8 cellular contexts compared by ENCODE assay signal in the genomic region with DNA sequence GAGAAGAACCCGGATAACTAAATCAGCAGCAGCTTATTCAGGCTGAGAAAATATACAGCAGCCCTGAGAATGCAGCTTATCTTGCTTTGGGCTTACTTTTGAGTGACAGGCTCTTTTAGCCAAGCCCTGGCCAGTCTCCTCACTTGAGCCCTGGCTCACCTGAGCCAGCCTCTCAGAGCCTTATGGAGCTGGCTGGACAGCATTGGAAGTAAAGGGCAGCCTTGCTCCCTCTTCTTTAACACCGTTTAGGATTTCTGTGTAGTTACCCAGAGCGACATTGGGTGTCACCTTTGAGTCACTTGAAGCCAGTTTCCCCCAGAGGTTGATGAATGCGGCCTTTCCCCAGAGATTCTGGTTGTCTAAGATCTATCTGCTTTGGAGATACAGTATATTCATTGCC. TPM values are rescaled to one million over a fixed set of nuclear protein-coding genes. Genes with fewer than 3 reads are reported as not detected.
A peak's percentile ranks its signal among the peaks of the same experiment; 100 is the strongest.
DNase-seq lines count a peak whose midpoint lies in the region; ATAC-seq, FAIRE-seq and TF ChIP-seq lines count a peak whose summit lies in the region.

No MANE protein-coding gene starts in this region.

- no peak overlapping the region for H3K9ac ChIP-seq in GM12878 (ENCODE audit: control insufficient read depth, insufficient read depth, low read length)

- no peak overlapping the region for H3K27ac ChIP-seq in right atrium auricular region
- no peak overlapping the region for H3K27ac ChIP-seq in GM12878 (ENCODE audit: control insufficient read depth, insufficient read depth)
- H3K27ac ChIP-seq in tibial nerve = no peak overlapping the region

- H3K4me1 ChIP-seq in right atrium auricular region = no peaks in the 10 kb centered on the region
- H3K4me1 ChIP-seq in GM12878 (ENCODE audit: control insufficient read depth, insufficient read depth, low read length) = peaks cover 9% of the 10 kb centered on the region
- no peaks in the 10 kb centered on the region for H3K4me1 ChIP-seq in tibial nerve

- H3K4me2 ChIP-seq in GM12878 (ENCODE audit: control insufficient read depth, insufficient read depth) = no peak overlapping the region

- CTCF ChIA-PET in GM12878 (lab: Yijun Ruan, JAX) = interaction anchor here (0.7 to 2.6 kb wide), 20 partner anchors 10 to 146 kb away, joined by 3 to 85 read pairs (median 6); a partner anchor contains a TSS

- POLR2A ChIA-PET in GM12878 (lab: Charles Lee) = interaction anchor here (0.6 to 1.3 kb wide), 8 partner anchors 9 to 233 kb away, joined by 3 to 6 read pairs (median 4); a partner anchor contains a TSS

- ATAC-seq in Right ventricle myocardium superior (ENCODE audit: poor library complexity) (peak; percentile 88), HG02943 (IDR thresholded peaks at IDR 0.05; ENCODE audit: low read depth, unreplicated experiment) (peak; percentile 83), GM12878 (peak; percentile 99), GM18519 (IDR thresholded peaks at IDR 0.05; ENCODE audit: low FRiP score, unreplicated experiment) (no peak)

- peak; percentile 97 for FAIRE-seq in GM12878 (lab: Jason Lieb, UNC)

- no TSS peak for BruUV-seq in GM12878 (replicated peaks; lab: Mats Ljungman, UMichigan)

- 28% methylated on average over 4 of the region's 4 CpGs for WGBS in GM12878 (ENCODE audit: insufficient coverage, insufficient replicate concordance, low lambda C conversion rate, missing lambda C conversion rate)
- WGBS in tibial nerve, 2 donors = 17 to 19% methylated on average over 4 of the region's 4 CpGs

- H4K20me1 ChIP-seq in GM12878 (ENCODE audit: control insufficient read depth, insufficient read depth) = no peaks in the 10 kb centered on the region

- no peaks in the 10 kb centered on the region for H3K79me2 ChIP-seq in GM12878 (ENCODE audit: control insufficient read depth, insufficient read depth, low read length)

- H3K9me3 ChIP-seq in right atrium auricular region = no peaks in the 10 kb centered on the region
- no peaks in the 10 kb centered on the region for H3K9me3 ChIP-seq in GM12878 (replicated peaks; ENCODE audit: control insufficient read depth, insufficient read depth, low read length)
- H3K9me3 ChIP-seq in tibial nerve = no peaks in the 10 kb centered on the region

- TF ChIP-seq CTCF in right atrium auricular region (IDR thresholded peaks at IDR 0.05) (peak in 1 of 2 donors; percentile 56), GM12878 (IDR thresholded peaks at IDR 0.05 in 2 of 3, conservative IDR thresholded peaks at IDR 0.05 in 1 of 3; ENCODE audit: control insufficient read depth in 2 of 3, extremely low read depth in 1 of 3, insufficient read depth in 1 of 3, low read depth in 3 of 3, low read length in 3 of 3) (peak; percentile 73 to 82 (median 75)), tibial nerve (IDR thresholded peaks at IDR 0.05) (peak in 3 of 5 experiments; percentile 22 to 44 (median 25))

- DNase-seq in Right ventricle myocardium superior (no peak), right atrium auricular region (ENCODE audit: low spot score) (no peak), NCI-H69 (lab: John Stamatoyannopoulos, UW) (peak; percentile 78), GM12878 (ENCODE audit: low read depth, low spot score) (no peak), iris pigment epithelial cell (ENCODE audit: low read depth) (peak; percentile 44), tibial nerve (ENCODE audit: low spot score in 2 of 2) (peak in 1 of 2 donors; percentile 11)

- H2AFZ ChIP-seq in GM12878 (ENCODE audit: control insufficient read depth, low read depth, low read length) = no peak overlapping the region

- H3K36me3 ChIP-seq in right atrium auricular region (no peaks in the 10 kb centered on the region), GM12878 (ENCODE audit: control insufficient read depth in 2 of 2, insufficient read depth in 2 of 2, low read length in 1 of 2) (no peaks in the 10 kb centered on the region), tibial nerve (no peaks in the 10 kb centered on the region)

- TF ChIP-seq POLR2A in GM12878 (IDR thresholded peaks at IDR 0.05; ENCODE audit: low read depth, low read length) (no peak), tibial nerve (IDR thresholded peaks at IDR 0.05) (no peak)

- SMC1A ChIA-PET in GM12878 (lab: Charles Lee; ENCODE audit: uncharacterized antibody, unreplicated experiment) = interaction anchor here (0.7 to 2.4 kb wide), 24 partner anchors 10 to 146 kb away, joined by 3 to 61 read pairs (median 4); a partner anchor contains a TSS

- peak; percentile 97 for TF ChIP-seq RAD21 in GM12878 (IDR thresholded peaks at IDR 0.05; ENCODE audit: insufficient read depth, low read depth, low read length)

- TF ChIP-seq EP300 in GM12878 (IDR thresholded peaks at IDR 0.05; ENCODE audit: borderline replicate concordance in 1 of 2, control insufficient read depth in 1 of 2, low read depth in 2 of 2, low read length in 2 of 2) (no peak), tibial nerve (IDR thresholded peaks at IDR 0.05) (no peak)

- in situ Hi-C loops in GM12878 (cut with MboI) = loop anchor here (5.0 kb wide), 1 partner anchor 118 kb away; no protein-coding TSS in a partner anchor

- no peaks in the 10 kb centered on the region for H3K27me3 ChIP-seq in right atrium auricular region
- no peaks in the 10 kb centered on the region for H3K27me3 ChIP-seq in GM12878 (replicated peaks in 1 of 2; ENCODE audit: control insufficient read depth in 2 of 2, insufficient read depth in 2 of 2, low read length in 1 of 2)
- no peaks in the 10 kb centered on the region for H3K27me3 ChIP-seq in tibial nerve

- RAD21 ChIA-PET in GM12878 (lab: Charles Lee; ENCODE audit: unreplicated experiment) = interaction anchor here (0.5 to 2.4 kb wide), 19 partner anchors 9 to 149 kb away, joined by 3 to 68 read pairs (median 4); a partner anchor contains a TSS

- intact Hi-C loops in Right ventricle myocardium superior (cut with DNase I) (loop anchor here (5.0 kb wide), 1 partner anchor 118 kb away; no protein-coding TSS in a partner anchor), GM12878 (cut with micrococcal nuclease; ENCODE audit: unreplicated experiment) (loop anchor here (1.0 kb wide), 2 partner anchors 29 to 119 kb away; no protein-coding TSS in a partner anchor)

- H3K4me3 ChIP-seq in right atrium auricular region = no peak overlapping the region
- H3K4me3 ChIP-seq in GM12878 = no peak overlapping the region
- no peak overlapping the region for H3K4me3 ChIP-seq in tibial nerve

RNA-seq across cellular contexts. Expression of a gene that starts 7.7 kb away (rescaled TPM):
- total RNA-seq in Right ventricle myocardium superior (1.6 TPM), right atrium auricular region (1 to 10 TPM in 1 of 2 donors, not detected in 1; 3.0 TPM), GM12878 (2014; rRNA removed) (5.0 and 10.7 TPM in 2 replicates), GM12878 (2014; rRNA removed; fragmentation: Illumina TruSeq; extraction: Trizol) (7.4 and 9.7 TPM in 2 replicates), GM12878 (2021) (9.1 and 13.2 TPM in 2 replicates), tibial nerve (10 to 100 TPM in 1 of 4 donors, 1 to 10 TPM in 3; 6.8 to 12.6 (median 8.3) TPM)
- 80.1 and 96.1 TPM in 2 replicates for total RNA-seq in GM12878 (2013; cell fraction: nucleolus; rRNA removed)
- 16.0 TPM for polyA plus RNA-seq in GM12878 (2011; ENCODE audit: low read depth)
- polyA plus RNA-seq in GM12878 (2011; rRNA removed) (29.3 and 33.0 TPM in 2 replicates), GM12878 (2014; fragmentation: Illumina TruSeq; extraction: Trizol) (14.3 and 19.0 TPM in 2 replicates), GM12878 (2014; fragmentation: Nextera tagmentation; extraction: Ambion mirVana) (1 to 10 TPM; 1.9 to 4.0 TPM), GM12878 (2014; rRNA removed) (12.1 TPM in 2 replicates), GM12878 (2016; fragmentation: Nextera tagmentation; extraction: Ambion mirVana) (10 to 100 TPM; 10.1 to 11.5 TPM)
- polyA plus RNA-seq in GM12878 (2011; cell fraction: cytosol; rRNA removed) = 17.7 and 24.5 TPM in 2 replicates
- polyA plus RNA-seq in GM12878 (2011; cell fraction: nucleus; rRNA removed) = 53.4 and 54.7 TPM in 2 replicates
- polyA plus RNA-seq in GM12878 (2012) = 10.3 and 11.0 TPM in 2 replicates
- 17.8 and 30.4 TPM in 2 replicates for polyA minus RNA-seq in GM12878 (2011; rRNA and poly(A)+ RNA removed)
- 3.9 and 10.7 TPM in 2 replicates for polyA minus RNA-seq in GM12878 (2011; cell fraction: cytosol; rRNA and poly(A)+ RNA removed)
- 9.4 and 28.2 TPM in 2 replicates for polyA minus RNA-seq in GM12878 (2011; cell fraction: nucleus; rRNA and poly(A)+ RNA removed)

RNA-seq across cellular contexts. Expression of a gene that starts 15.5 kb away (rescaled TPM):
- total RNA-seq in Right ventricle myocardium superior (not detected), right atrium auricular region (not detected), GM12878 (2014; rRNA removed) (149 and 170 TPM in 2 replicates), GM12878 (2014; rRNA removed; fragmentation: Illumina TruSeq; extraction: Trizol) (129 and 130 TPM in 2 replicates), GM12878 (2021) (92.4 and 106 TPM in 2 replicates), tibial nerve (not detected)
- total RNA-seq in GM12878 (2013; cell fraction: nucleolus; rRNA removed) = 116 and 120 TPM in 2 replicates
- polyA plus RNA-seq in GM12878 (2011; ENCODE audit: low read depth) = 174 TPM
- polyA plus RNA-seq in GM12878 (2011; rRNA removed) (296 and 352 TPM in 2 replicates), GM12878 (2014; fragmentation: Illumina TruSeq; extraction: Trizol) (132 and 138 TPM in 2 replicates), GM12878 (2014; fragmentation: Nextera tagmentation; extraction: Ambion mirVana) (100 to 1,000 TPM; 453 to 461 TPM), GM12878 (2014; rRNA removed) (107 and 114 TPM in 2 replicates), GM12878 (2016; fragmentation: Nextera tagmentation; extraction: Ambion mirVana) (100 to 1,000 TPM; 209 to 213 TPM)
- polyA plus RNA-seq in GM12878 (2011; cell fraction: cytosol; rRNA removed) = 150 and 165 TPM in 2 replicates
- 88.9 and 125 TPM in 2 replicates for polyA plus RNA-seq in GM12878 (2011; cell fraction: nucleus; rRNA removed)
- 119 and 154 TPM in 2 replicates for polyA plus RNA-seq in GM12878 (2012)
- polyA minus RNA-seq in GM12878 (2011; rRNA and poly(A)+ RNA removed) = 183 and 214 TPM in 2 replicates
- 59.7 and 61.1 TPM in 2 replicates for polyA minus RNA-seq in GM12878 (2011; cell fraction: cytosol; rRNA and poly(A)+ RNA removed)
- 100 and 138 TPM in 2 replicates for polyA minus RNA-seq in GM12878 (2011; cell fraction: nucleus; rRNA and poly(A)+ RNA removed)

RNA-seq across cellular contexts. Expression of a gene that starts 27.0 kb away (rescaled TPM):
- total RNA-seq in Right ventricle myocardium superior = 16.5 TPM
- 10 to 100 TPM in 1 of 2 donors, 1 to 10 TPM in 1; 7.6 to 11.6 TPM for total RNA-seq in right atrium auricular region
- total RNA-seq in GM12878 (2013; cell fraction: nucleolus; rRNA removed) = 736 and 739 TPM in 2 replicates
- 22.0 and 24.2 TPM in 2 replicates for total RNA-seq in GM12878 (2014; rRNA removed)
- total RNA-seq in GM12878 (2014; rRNA removed; fragmentation: Illumina TruSeq; extraction: Trizol) = 20.3 and 21.5 TPM in 2 replicates
- 62.4 and 68.3 TPM in 2 replicates for total RNA-seq in GM12878 (2021)
- polyA plus RNA-seq in GM12878 (2011; ENCODE audit: low read depth) = 12.9 TPM
- polyA plus RNA-seq in GM12878 (2011; rRNA removed) = 26.7 and 38.7 TPM in 2 replicates
- polyA plus RNA-seq in GM12878 (2011; cell fraction: cytosol; rRNA removed) = 32.5 and 36.2 TPM in 2 replicates
- 46.6 and 54.8 TPM in 2 replicates for polyA plus RNA-seq in GM12878 (2011; cell fraction: nucleus; rRNA removed)
- polyA plus RNA-seq in GM12878 (2012) = 18.4 and 20.3 TPM in 2 replicates
- 21.0 and 24.4 TPM in 2 replicates for polyA plus RNA-seq in GM12878 (2014; fragmentation: Illumina TruSeq; extraction: Trizol)
- 10 to 100 TPM in 1 of 2 experiments, 1 to 10 TPM in 1; 6.8 to 44.0 TPM for polyA plus RNA-seq in GM12878 (2014; fragmentation: Nextera tagmentation; extraction: Ambion mirVana)
- 19.3 and 24.1 TPM in 2 replicates for polyA plus RNA-seq in GM12878 (2014; rRNA removed)
- polyA plus RNA-seq in GM12878 (2016; fragmentation: Nextera tagmentation; extraction: Ambion mirVana) = 10 to 100 TPM; 54.6 to 68.3 TPM
- 205 and 208 TPM in 2 replicates for polyA minus RNA-seq in GM12878 (2011; rRNA and poly(A)+ RNA removed)
- 24.7 and 27.9 TPM in 2 replicates for polyA minus RNA-seq in GM12878 (2011; cell fraction: cytosol; rRNA and poly(A)+ RNA removed)
- polyA minus RNA-seq in GM12878 (2011; cell fraction: nucleus; rRNA and poly(A)+ RNA removed) = 148 and 216 TPM in 2 replicates
- 10 to 100 TPM; 23.9 to 45.7 (median 36.1) TPM for total RNA-seq in tibial nerve

RNA-seq across cellular contexts. Expression of a gene that starts 33.8 kb away (rescaled TPM):
- 88.3 TPM for total RNA-seq in Right ventricle myocardium superior
- 10 to 100 TPM; 59.5 to 62.7 TPM for total RNA-seq in right atrium auricular region
- 62.3 and 66.6 TPM in 2 replicates for total RNA-seq in GM12878 (2013; cell fraction: nucleolus; rRNA removed)
- 61.3 and 75.8 TPM in 2 replicates for total RNA-seq in GM12878 (2014; rRNA removed)
- total RNA-seq in GM12878 (2014; rRNA removed; fragmentation: Illumina TruSeq; extraction: Trizol) = 92.3 and 95.8 TPM in 2 replicates
- total RNA-seq in GM12878 (2021) = 138 and 142 TPM in 2 replicates
- 59.0 TPM for polyA plus RNA-seq in GM12878 (2011; ENCODE audit: low read depth)
- polyA plus RNA-seq in GM12878 (2011; rRNA removed) = 104 and 122 TPM in 2 replicates
- polyA plus RNA-seq in GM12878 (2011; cell fraction: cytosol; rRNA removed) = 38.7 and 56.1 TPM in 2 replicates
- polyA plus RNA-seq in GM12878 (2011; cell fraction: nucleus; rRNA removed) = 44.4 and 59.9 TPM in 2 replicates
- 54.6 and 79.2 TPM in 2 replicates for polyA plus RNA-seq in GM12878 (2012)
- 168 and 192 TPM in 2 replicates for polyA plus RNA-seq in GM12878 (2014; fragmentation: Illumina TruSeq; extraction: Trizol)
- polyA plus RNA-seq in GM12878 (2014; fragmentation: Nextera tagmentation; extraction: Ambion mirVana) = 10 to 100 TPM; 46.7 to 63.5 TPM
- polyA plus RNA-seq in GM12878 (2014; rRNA removed) = 69.6 and 72.2 TPM in 2 replicates
- polyA plus RNA-seq in GM12878 (2016; fragmentation: Nextera tagmentation; extraction: Ambion mirVana) = 100 to 1,000 TPM; 139 to 181 TPM
- 42.9 and 84.4 TPM in 2 replicates for polyA minus RNA-seq in GM12878 (2011; rRNA and poly(A)+ RNA removed)
- 34.7 and 61.5 TPM in 2 replicates for polyA minus RNA-seq in GM12878 (2011; cell fraction: cytosol; rRNA and poly(A)+ RNA removed)
- 12.0 and 17.7 TPM in 2 replicates for polyA minus RNA-seq in GM12878 (2011; cell fraction: nucleus; rRNA and poly(A)+ RNA removed)
- total RNA-seq in tibial nerve = 10 to 100 TPM; 43.2 to 49.8 (median 46.2) TPM

Comparison
In these comparisons a context has a peak if more than half of its experiments do, and no peak if none do; other contexts are left out.
1. DNase-seq: peak in NCI-H69 (single experiment) and iris pigment epithelial cell (single experiment); none in Right ventricle myocardium superior (single experiment), right atrium auricular region (single experiment) and GM12878 (single experiment).
2. RNA of a gene that starts 15.5 kb away (total RNA-seq): 92.4 to 170 TPM in GM12878; not detected in tibial nerve, not detected in Right ventricle myocardium superior (single experiment) and not detected in right atrium auricular region; every median in the first group is over 10 times any median in the second.